9 cellular contexts compared by ENCODE assay signal in genomic region chr17:68509151-68510057, GRCh38. TPM values are rescaled to one million over a fixed set of nuclear protein-coding genes. Genes with fewer than 3 reads are reported as not detected.
DNase-seq lines count a peak whose midpoint lies in the region; ATAC-seq, FAIRE-seq and TF ChIP-seq lines count a peak whose summit lies in the region.
"Had no signal": no experiment of that assay in that cellular context is flagged by ENCODE, and none has a peak within 500 bp of the region (broad histone marks: within the 10 kb centered on the region; RNA-seq: fewer than 3 reads in every experiment).

No MANE protein-coding gene starts in this region.

- no peak overlapping the region for H3K4ac ChIP-seq in H1 (replicated peaks; ENCODE audit: insufficient read length, low read depth, low read length)

- H4K8ac ChIP-seq in H1 (ENCODE audit: extremely low read depth, insufficient read depth, low read length), result no peak overlapping the region

- no peaks in the 10 kb centered on the region for H3K9me3 ChIP-seq in H1 (ENCODE audit: insufficient read depth in 2 of 2, low read depth in 1 of 2, low read length in 1 of 2)
- H3K9me3 ChIP-seq in parathyroid adenoma (ENCODE audit: control insufficient read depth, low read length), result no peaks in the 10 kb centered on the region

- peak overlapping the region; percentile 6; the same call in 1 of the 2 replicates for H2BK15ac ChIP-seq in H1 (ENCODE audit: low read length)

- H2AK5ac ChIP-seq in H1 (ENCODE audit: low read depth, low read length), result no peak overlapping the region

- H2BK20ac ChIP-seq in H1 (ENCODE audit: low read length), result no peak overlapping the region

- H3K79me1 ChIP-seq in H1 (ENCODE audit: low read depth, low read length), result no peaks in the 10 kb centered on the region

- no peak for FAIRE-seq in H1 (lab: Jason Lieb, UNC)

- peaks cover 0 to 2% of the 10 kb centered on the region in 2 experiments for H4K20me1 ChIP-seq in H1 (replicated peaks in 1 of 2; ENCODE audit: control insufficient read depth in 1 of 2, insufficient read depth in 2 of 2, low read length in 2 of 2)

- H2BK12ac ChIP-seq in H1 (ENCODE audit: low read depth, low read length), result peak overlapping the region; percentile 28; the same call in 1 of the 2 replicates

- no peak overlapping the region for H3K23ac ChIP-seq in H1 (ENCODE audit: insufficient read length)

- no peak for TF ChIP-seq POLR2A in H1 (IDR thresholded peaks at IDR 0.05; ENCODE audit: control extremely low read depth in 1 of 2, low read depth in 2 of 2, low read length in 2 of 2)

- POLR2A ChIA-PET in HEK293T (lab: Yijun Ruan, JAX), result no interaction called here
- POLR2A ChIA-PET in H1 (lab: Charles Lee; ENCODE audit: partially characterized antibody), result no interaction called here

- DNase-seq in HEK293T (ENCODE audit: extremely low spot score), result no peak
- DNase-seq in NCI-H82 (lab: John Stamatoyannopoulos, UW), result peak; percentile 70
- DNase-seq in H1 (ENCODE audit: low read depth in 1 of 2, low spot score in 2 of 2), result no peak
- DNase-seq in activated CD4-positive, alpha-beta T cell treated with anti-CD3 and anti-CD28 coated beads, Interleukin-2, amount 50 U/mL, for 4 hours, result no peak
- DNase-seq: activated effector memory CD4-positive, alpha-beta T cell treated with anti-CD3 and anti-CD28 coated beads, Interleukin-2, amount 50 U/mL, for 16 hours had no signal

- H3K4me2 ChIP-seq in H1 (ENCODE audit: insufficient read depth in 1 of 2, low read depth in 2 of 2, low read length in 2 of 2) (no peak overlapping the region), parathyroid adenoma (ENCODE audit: low read length) (peak overlapping the region; percentile 50)

- no peak overlapping the region for H2BK5ac ChIP-seq in H1 (ENCODE audit: low read depth, low read length)

- H3K56ac ChIP-seq in H1 (replicated peaks; ENCODE audit: insufficient read length, low read depth, low read length), result no peak overlapping the region

- no peak for TF ChIP-seq EP300 in H1 (IDR thresholded peaks at IDR 0.05; ENCODE audit: borderline replicate concordance in 1 of 2, low read depth in 2 of 2, low read length in 2 of 2)

- peaks cover 0 to 17% of the 10 kb centered on the region in 2 experiments; a peak in 3 of 4 replicates for H3K79me2 ChIP-seq in H1 (ENCODE audit: control insufficient read depth in 1 of 2, insufficient read depth in 2 of 2, low read length in 2 of 2)
- peaks cover 12% of the 10 kb centered on the region for H3K79me2 ChIP-seq in parathyroid adenoma

- no peak overlapping the region for H3K9ac ChIP-seq in H1 (replicated peaks in 1 of 4; ENCODE audit: extremely low read depth in 1 of 4, low read depth in 3 of 4, low read length in 3 of 4)
- H3K9ac ChIP-seq in parathyroid adenoma, result no peak overlapping the region

- H4K5ac ChIP-seq in H1 (ENCODE audit: insufficient read length, low read depth, low read length), result no peak overlapping the region

- H2AFZ ChIP-seq in H1 (ENCODE audit: low read length) (no peak overlapping the region), parathyroid adenoma (peak overlapping the region; percentile 51)

- H3K4me3 ChIP-seq in H1 (ENCODE audit: extremely low read depth in 1 of 4, insufficient read depth in 2 of 4, low read depth in 3 of 4, low read length in 4 of 4), result no peak overlapping the region
- H3K4me3 ChIP-seq in parathyroid adenoma (ENCODE audit: low read depth, low read length), result peak overlapping the region; percentile 29

- WGBS in H1 (ENCODE audit: extremely low coverage in 1 of 2, insufficient coverage in 1 of 2, insufficient read length in 1 of 2, insufficient replicate concordance in 2 of 2, low coverage in 1 of 2, low lambda C conversion rate in 2 of 2, missing lambda C conversion rate in 1 of 2), 2 experiments, result 89% methylated on average over 9 of the region's 9 CpGs; no CpG with 5 or more reads in 1 of the 2 experiments

- H3K23me2 ChIP-seq in H1 (ENCODE audit: low read depth, low read length), result peaks cover 5% of the 10 kb centered on the region

- no peak overlapping the region for H3K14ac ChIP-seq in H1 (ENCODE audit: insufficient read length)

- no peak overlapping the region for H3K27ac ChIP-seq in H1 (ENCODE audit: low read depth, low read length)
- peak overlapping the region; percentile 99 for H3K27ac ChIP-seq in parathyroid adenoma

- H3K36me3 ChIP-seq in H1 (ENCODE audit: control insufficient read depth in 2 of 4, insufficient read depth in 4 of 4, low read length in 3 of 4), result no peaks in the 10 kb centered on the region
- H3K36me3 ChIP-seq in parathyroid adenoma (ENCODE audit: control insufficient read depth, insufficient read depth, low read length), result no peaks in the 10 kb centered on the region

- H4K91ac ChIP-seq in H1 (replicated peaks; ENCODE audit: insufficient read length, low read length), result no peak overlapping the region

- TF ChIP-seq CTCF in H1 (IDR thresholded peaks at IDR 0.05; ENCODE audit: control extremely low read depth in 1 of 3, insufficient read depth in 1 of 3, low read depth in 1 of 3, low read length in 3 of 3) (no peak), parathyroid adenoma (IDR thresholded peaks at IDR 0.05) (no peak)

- H3K18ac ChIP-seq in H1 (ENCODE audit: extremely low read depth, low read length), result no peak overlapping the region

- peaks cover 0 to 4% (median 2%) of the 10 kb centered on the region in 4 experiments; a peak in 4 of 7 replicates for H3K4me1 ChIP-seq in H1 (replicated peaks in 1 of 4; ENCODE audit: control insufficient read depth in 3 of 4, insufficient read depth in 4 of 4, low read length in 3 of 4)
- peaks cover 27% of the 10 kb centered on the region for H3K4me1 ChIP-seq in parathyroid adenoma

- H2BK120ac ChIP-seq in H1 (replicated peaks; ENCODE audit: low read depth, low read length), result no peak overlapping the region

- no peak for TF ChIP-seq RAD21 in H1 (IDR thresholded peaks at IDR 0.05 in 1 of 2, conservative IDR thresholded peaks at IDR 0.05 in 1 of 2; ENCODE audit: low read depth in 2 of 2, low read length in 2 of 2)

- CTCF ChIA-PET in HEK293T (lab: Yijun Ruan, JAX), result interaction anchor here (0.9 kb wide), 1 partner anchor 42 kb away, joined by 3 read pairs; no protein-coding TSS in a partner anchor
- CTCF ChIA-PET in H1 (lab: Charles Lee; ENCODE audit: partially characterized antibody), result interaction anchor here (0.6 to 1.2 kb wide), 3 partner anchors 34 to 337 kb away, joined by 3 read pairs; no protein-coding TSS in a partner anchor

- H3K27me3 ChIP-seq in H1 (replicated peaks in 1 of 4; ENCODE audit: control insufficient read depth in 3 of 4, extremely low read depth in 1 of 4, insufficient read depth in 3 of 4, low read length in 3 of 4) (no peaks in the 10 kb centered on the region), parathyroid adenoma (ENCODE audit: control insufficient read depth, insufficient read depth, low read length) (no peaks in the 10 kb centered on the region)

- no peak for ATAC-seq in GM21381 (IDR thresholded peaks at IDR 0.05; ENCODE audit: unreplicated experiment)
- no peak for ATAC-seq in GM18870 (IDR thresholded peaks at IDR 0.05; ENCODE audit: unreplicated experiment)
- ATAC-seq in GM21786 (IDR thresholded peaks at IDR 0.05; ENCODE audit: unreplicated experiment), result no peak

TF ChIP-seq in HEK293T, 16 proteins besides CTCF, POLR2A, EP300 and RAD21:
- no peak for TF ChIP-seq TARDBP (IDR thresholded peaks at IDR 0.05)
- no peak for TF ChIP-seq SUZ12 (IDR thresholded peaks at IDR 0.05)
- peak; percentile 90 for TF ChIP-seq PKNOX1 (IDR thresholded peaks at IDR 0.05)
TF ChIP-seq in HEK293T: peak in this region for 1.

TF ChIP-seq in H1, 55 proteins besides CTCF, POLR2A, EP300 and RAD21:
- TF ChIP-seq ATF3 (IDR thresholded peaks at IDR 0.05; ENCODE audit: insufficient read depth, low read depth, low read length) (no peak), KDM4A (IDR thresholded peaks at IDR 0.05; ENCODE audit: low read depth, low read length, severe bottlenecking) (no peak), CHD2 (IDR thresholded peaks at IDR 0.05; ENCODE audit: low read length) (no peak), SP2 (IDR thresholded peaks at IDR 0.05; ENCODE audit: low read length) (no peak), KDM5A (IDR thresholded peaks at IDR 0.05; ENCODE audit: low read length) (no peak), CBX5 (IDR thresholded peaks at IDR 0.05; ENCODE audit: low read depth, low read length) (no peak), TCF12 (IDR thresholded peaks at IDR 0.05; ENCODE audit: low read depth, low read length) (no peak), KDM1A (IDR thresholded peaks at IDR 0.05; ENCODE audit: borderline replicate concordance, low read length) (no peak)
TF ChIP-seq in H1: peak in this region for 0.

RNA-seq across cellular contexts. Expression of gene PRKAR1A, which starts 2.8 kb away (rescaled TPM):
- total RNA-seq in H1 (2021; fragmentation: NEBNext Ultra II Directional; extraction: Animal tissue kit (Norgen Biotek cat#: 25700)), result 147 and 149 TPM in 2 replicates
- 39.3 and 41.7 TPM in 2 replicates for polyA plus RNA-seq in H1 (2011; rRNA removed)
- polyA plus RNA-seq in H1 (2011; cell fraction: cytosol; rRNA removed), result 97.8 TPM
- 71.6 TPM for polyA plus RNA-seq in H1 (2011; cell fraction: nucleus; rRNA removed)
- polyA plus RNA-seq in H1 (2012, experiment 1 of 2), result 130 to 145 TPM (median 136 TPM) in 4 replicates
- 18.5 TPM for polyA plus RNA-seq in H1 (2012, experiment 2 of 2)
- 54.5 TPM for polyA plus RNA-seq in H1 (2013, experiment 1 of 2)
- polyA plus RNA-seq in H1 (2013, experiment 2 of 2), result 56.0 TPM
- polyA minus RNA-seq in H1 (2011; rRNA and poly(A)+ RNA removed), result 106 and 131 TPM in 2 replicates
- 176 TPM for polyA minus RNA-seq in H1 (2011; cell fraction: cytosol; rRNA and poly(A)+ RNA removed)
- 124 TPM for polyA minus RNA-seq in H1 (2011; cell fraction: nucleus; rRNA and poly(A)+ RNA removed)

RNA-seq across cellular contexts. Expression of gene WIPI1, which starts 52.1 kb away (rescaled TPM):
- total RNA-seq in H1 (2021; fragmentation: NEBNext Ultra II Directional; extraction: Animal tissue kit (Norgen Biotek cat#: 25700)), result 14.4 and 17.4 TPM in 2 replicates
- polyA plus RNA-seq in H1 (2011; rRNA removed), result 15.5 and 16.6 TPM in 2 replicates
- 21.5 TPM for polyA plus RNA-seq in H1 (2011; cell fraction: cytosol; rRNA removed)
- 24.8 TPM for polyA plus RNA-seq in H1 (2011; cell fraction: nucleus; rRNA removed)
- 15.9 to 18.8 TPM (median 17.5 TPM) in 4 replicates for polyA plus RNA-seq in H1 (2012, experiment 1 of 2)
- polyA plus RNA-seq in H1 (2012, experiment 2 of 2), result 8.6 TPM
- polyA plus RNA-seq in H1 (2013, experiment 1 of 2), result 15.9 TPM
- polyA plus RNA-seq in H1 (2013, experiment 2 of 2), result 17.0 TPM
- 21.9 and 24.0 TPM in 2 replicates for polyA minus RNA-seq in H1 (2011; rRNA and poly(A)+ RNA removed)
- polyA minus RNA-seq in H1 (2011; cell fraction: cytosol; rRNA and poly(A)+ RNA removed), result 15.6 TPM
- polyA minus RNA-seq in H1 (2011; cell fraction: nucleus; rRNA and poly(A)+ RNA removed), result 32.8 TPM
